Comparison of ENCODE assay signal across 15 cellular contexts in genomic region chr9:36341936-36342577, GRCh38. TPM values are rescaled to one million over a fixed set of nuclear protein-coding genes. Genes with fewer than 3 reads are reported as not detected.
DNase-seq lines count a peak whose midpoint lies in the region; ATAC-seq and TF ChIP-seq lines count a peak whose summit lies in the region.
"Had no signal": no experiment of that assay in that cellular context is flagged by ENCODE, and none has a peak within 500 bp of the region (broad histone marks: within the 10 kb centered on the region; RNA-seq: fewer than 3 reads in every experiment).

No MANE protein-coding gene starts in this region.

- no peak overlapping the region for H3K27ac ChIP-seq in WERI-Rb-1
- H3K27ac ChIP-seq: cardiac muscle cell, testis had no signal

- peaks cover 10% of the 10 kb centered on the region for H3K4me1 Mint-ChIP-seq in activated CD4-positive, alpha-beta T cell treated with anti-CD3 and anti-CD28 coated beads, Interleukin-2, amount 10 ng/mL, durations not matched to agents 24 days and 14 days
- H3K4me1 Mint-ChIP-seq in activated CD8-positive, alpha-beta T cell treated with anti-CD3 and anti-CD28 coated beads, Interleukin-2, amount 10 ng/mL, durations not matched to agents 7 days and 5 days (ENCODE audit: low read depth) = peaks cover 14% of the 10 kb centered on the region
- H3K4me1 Mint-ChIP-seq in natural killer cell = peaks cover 0 to 15% of the 10 kb centered on the region in 2 donors

- no peak overlapping the region for H3K4me3 Mint-ChIP-seq in activated CD4-positive, alpha-beta T cell treated with anti-CD3 and anti-CD28 coated beads, Interleukin-2, amount 10 ng/mL, durations not matched to agents 24 days and 14 days
- no peak overlapping the region for H3K4me3 Mint-ChIP-seq in activated CD8-positive, alpha-beta T cell treated with anti-CD3 and anti-CD28 coated beads, Interleukin-2, amount 10 ng/mL, durations not matched to agents 7 days and 5 days
- no peak overlapping the region for H3K4me3 Mint-ChIP-seq in natural killer cell

- no peaks in the 10 kb centered on the region for H3K9me3 Mint-ChIP-seq in activated CD4-positive, alpha-beta T cell treated with anti-CD3 and anti-CD28 coated beads, Interleukin-2, amount 10 ng/mL, durations not matched to agents 24 days and 14 days
- H3K9me3 Mint-ChIP-seq in activated CD8-positive, alpha-beta T cell treated with anti-CD3 and anti-CD28 coated beads, Interleukin-2, amount 10 ng/mL, durations not matched to agents 7 days and 5 days (ENCODE audit: insufficient read depth) = no peaks in the 10 kb centered on the region
- no peaks in the 10 kb centered on the region for H3K9me3 Mint-ChIP-seq in natural killer cell

- peaks cover 86% of the 10 kb centered on the region for H3K36me3 ChIP-seq in WERI-Rb-1

- no peaks in the 10 kb centered on the region for H3K27me3 ChIP-seq in WERI-Rb-1 (ENCODE audit: insufficient read depth, low read depth, severe bottlenecking)
- H3K27me3 ChIP-seq: cardiac muscle cell, testis had no signal

- no peaks in the 10 kb centered on the region for H3K9me3 ChIP-seq in WERI-Rb-1 (ENCODE audit: severe bottlenecking)
- H3K9me3 ChIP-seq: mucosa of descending colon, testis had no signal

- CTCF ChIA-PET in activated CD8-positive, alpha-beta T cell treated with anti-CD3 and anti-CD28 coated beads, Interleukin-2, amount 10 ng/mL, durations not matched to agents 7 days and 5 days (lab: Charles Lee) = interaction anchor here (1.0 to 2.6 kb wide), 4 partner anchors 11 to 387 kb away, joined by 3 to 16 read pairs (median 3); no protein-coding TSS in a partner anchor

- peak overlapping the region; percentile 77 for H3K27ac Mint-ChIP-seq in activated CD4-positive, alpha-beta T cell treated with anti-CD3 and anti-CD28 coated beads, Interleukin-2, amount 10 ng/mL, durations not matched to agents 24 days and 14 days
- peak overlapping the region; percentile 70 for H3K27ac Mint-ChIP-seq in activated CD8-positive, alpha-beta T cell treated with anti-CD3 and anti-CD28 coated beads, Interleukin-2, amount 10 ng/mL, durations not matched to agents 7 days and 5 days
- peak overlapping the region; percentile 28 to 54 for H3K27ac Mint-ChIP-seq in natural killer cell

- TF ChIP-seq CTCF in natural killer cell (IDR thresholded peaks at IDR 0.05) (no peak), WERI-Rb-1 (IDR thresholded peaks at IDR 0.05; ENCODE audit: low read depth, low read length) (no peak)

- ATAC-seq in HG02798 (IDR thresholded peaks at IDR 0.05; ENCODE audit: poor library complexity, unreplicated experiment) = peak; percentile 40
- peak; percentile 71 for ATAC-seq in activated CD8-positive, alpha-beta T cell treated with anti-CD3 and anti-CD28 coated beads, Interleukin-2, amount 10 ng/mL, durations not matched to agents 7 days and 5 days
- ATAC-seq in natural killer cell = no peak
- ATAC-seq in GM21723 (IDR thresholded peaks at IDR 0.05; ENCODE audit: unreplicated experiment) = no peak
- ATAC-seq: mucosa of descending colon had no signal

- no peak overlapping the region for H3K4me3 ChIP-seq in WERI-Rb-1 (ENCODE audit: low read depth, low read length)
- H3K4me3 ChIP-seq: cardiac muscle cell, mucosa of descending colon, testis had no signal

- no peak for DNase-seq in activated CD4-positive, alpha-beta T cell treated with anti-CD3 and anti-CD28 coated beads, Interleukin-2, amount 10 ng/mL, durations not matched to agents 24 days and 14 days
- DNase-seq in activated CD4-positive, alpha-beta T cell treated with anti-CD3 and anti-CD28 coated beads for 4 hours = no peak
- DNase-seq in activated CD8-positive, alpha-beta T cell treated with anti-CD3 and anti-CD28 coated beads, Interleukin-2, amount 10 ng/mL, durations not matched to agents 7 days and 5 days = peak; percentile 26
- DNase-seq in natural killer cell (no peak), cerebellum (ENCODE audit: low spot score) (no peak), WERI-Rb-1 (no peak)
- DNase-seq: activated CD4-positive, alpha-beta T cell treated with anti-CD3 and anti-CD28 coated beads for 1 hour; GF-D8; KG1; mucosa of descending colon; NCI-H69; testis had no signal

- no peaks in the 10 kb centered on the region for H3K27me3 Mint-ChIP-seq in activated CD4-positive, alpha-beta T cell treated with anti-CD3 and anti-CD28 coated beads, Interleukin-2, amount 10 ng/mL, durations not matched to agents 24 days and 14 days
- H3K27me3 Mint-ChIP-seq in activated CD8-positive, alpha-beta T cell treated with anti-CD3 and anti-CD28 coated beads, Interleukin-2, amount 10 ng/mL, durations not matched to agents 7 days and 5 days (ENCODE audit: low read depth) = no peaks in the 10 kb centered on the region
- no peaks in the 10 kb centered on the region for H3K27me3 Mint-ChIP-seq in natural killer cell (ENCODE audit: low read depth in 2 of 2)

- H3K36me3 Mint-ChIP-seq in activated CD4-positive, alpha-beta T cell treated with anti-CD3 and anti-CD28 coated beads, Interleukin-2, amount 10 ng/mL, durations not matched to agents 24 days and 14 days (ENCODE audit: low read depth) = peaks cover 63% of the 10 kb centered on the region
- peaks cover 70% of the 10 kb centered on the region for H3K36me3 Mint-ChIP-seq in activated CD8-positive, alpha-beta T cell treated with anti-CD3 and anti-CD28 coated beads, Interleukin-2, amount 10 ng/mL, durations not matched to agents 7 days and 5 days (ENCODE audit: low read depth)
- H3K36me3 Mint-ChIP-seq in natural killer cell = peaks cover 13% of the 10 kb centered on the region

- intact Hi-C loops in activated CD4-positive, alpha-beta T cell treated with anti-CD3 and anti-CD28 coated beads, Interleukin-2, amount 10 ng/mL, durations not matched to agents 24 days and 14 days (cut with micrococcal nuclease) = loop anchor here (5.0 kb wide), 1 partner anchor 55 kb away; no protein-coding TSS in a partner anchor
- intact Hi-C loops in natural killer cell (cut with micrococcal nuclease) = no loop called here

- POLR2A ChIA-PET in activated CD8-positive, alpha-beta T cell treated with anti-CD3 and anti-CD28 coated beads, Interleukin-2, amount 10 ng/mL, durations not matched to agents 7 days and 5 days (lab: Charles Lee) = interaction anchor here (0.9 to 1.2 kb wide), 2 partner anchors 58 to 218 kb away, joined by 3 read pairs; partner anchors contain the start of gene RNF38

RNA-seq across cellular contexts. Expression of gene RNF38, which starts 58.0 kb away (rescaled TPM):
- 29.6 and 32.1 TPM in 2 replicates for total RNA-seq in activated CD4-positive, alpha-beta T cell treated with anti-CD3 and anti-CD28 coated beads, Interleukin-2, amount 10 ng/mL, durations not matched to agents 24 days and 14 days
- total RNA-seq in activated CD8-positive, alpha-beta T cell treated with anti-CD3 and anti-CD28 coated beads, Interleukin-2, amount 10 ng/mL, durations not matched to agents 7 days and 5 days = 10 to 100 TPM; 39.5 to 40.0 TPM
- total RNA-seq in natural killer cell (10 to 100 TPM; 70.9 to 90.0 (median 76.5) TPM), cerebellum (50.4 TPM)

Comparison
In these comparisons a context has a peak if more than half of its experiments do, and no peak if none do; other contexts are left out.
1. ATAC-seq: peak in HG02798 (single experiment) and activated CD8-positive, alpha-beta T cell treated with anti-CD3 and anti-CD28 coated beads, Interleukin-2, amount 10 ng/mL, durations not matched to agents 7 days and 5 days (single experiment); none in natural killer cell (0 of 3) and GM21723 (single experiment).
2. Peak in every context shown above with its lines, with median percentiles within 50 percentile points of each other: H3K27ac Mint-ChIP-seq.